ENCODE assay signal across 27 cellular contexts in genomic region chr7:148299335-148299734, GRCh38.
A peak's percentile ranks its signal among the peaks of the same experiment; 100 is the strongest.
DNase-seq lines count a peak whose midpoint lies in the region; ATAC-seq and TF ChIP-seq lines count a peak whose summit lies in the region.
"Had no signal": no experiment of that assay in that cellular context is flagged by ENCODE, and none has a peak within 500 bp of the region (broad histone marks: within the 10 kb centered on the region; RNA-seq: fewer than 3 reads in every experiment).

No MANE protein-coding gene starts in this region.

- H2AFZ ChIP-seq in GM23338 (peak overlapping the region; percentile 89; the same call in 1 of the 2 replicates), neuronal stem cell (ENCODE audit: low read length) (no peak overlapping the region)

- no peak overlapping the region for H2BK120ac ChIP-seq in neuronal stem cell (ENCODE audit: low read depth, low read length)

- no peak overlapping the region for H3K14ac ChIP-seq in neuronal stem cell (ENCODE audit: low read length)

- H3K9me3 ChIP-seq in neuronal stem cell (replicated peaks in 1 of 2; ENCODE audit: control insufficient read depth in 2 of 2, insufficient read depth in 1 of 2, low read depth in 1 of 2, low read length in 2 of 2) = no peaks in the 10 kb centered on the region
- H3K9me3 ChIP-seq: left lung, neutrophil, tibial artery had no signal

- no peaks in the 10 kb centered on the region for H3K79me1 ChIP-seq in neuronal stem cell (ENCODE audit: low read depth, low read length)

- no peak overlapping the region for H3K9ac ChIP-seq in neuronal stem cell (ENCODE audit: low read depth, low read length, poor library complexity)

- no peak overlapping the region for H3K4ac ChIP-seq in neuronal stem cell (ENCODE audit: low read length)

- H3K36me3 ChIP-seq in GM23338 (ENCODE audit: insufficient read depth) = no peaks in the 10 kb centered on the region
- no peaks in the 10 kb centered on the region for H3K36me3 ChIP-seq in neuronal stem cell (replicated peaks in 1 of 2; ENCODE audit: control insufficient read depth in 2 of 2, insufficient read depth in 2 of 2, low read length in 2 of 2)
- H3K36me3 ChIP-seq: left lung, neutrophil, tibial artery had no signal

- no peaks in the 10 kb centered on the region for H3K79me2 ChIP-seq in GM23338 (replicated peaks; ENCODE audit: insufficient read depth)

- H3K4me3 ChIP-seq in GM23338 (no peak overlapping the region), neuronal stem cell (ENCODE audit: low read length in 2 of 2) (no peak overlapping the region)
- H3K4me3 ChIP-seq: GM12878, left lung, tibial artery had no signal

- DNase-seq in GM23338 (ENCODE audit: low spot score) (no peak), SW480 (ENCODE audit: low spot score) (peak; percentile 35), kidney glomerular epithelial cell (lab: John Stamatoyannopoulos, UW) (peak; percentile 47), neuronal stem cell (ENCODE audit: low spot score) (no peak), NCI-H446 (lab: John Stamatoyannopoulos, UW) (no peak), NCI-H187 (lab: John Stamatoyannopoulos, UW) (no peak)
- no peak for DNase-seq in natural killer cell treated with Interleukin-12 subunit alpha and Interleukin-12 subunit beta and Interleukin-15 and Interleukin-18, amount 100 ng/mL, for 72 hours (ENCODE audit: low spot score)
- DNase-seq: activated CD4-positive, alpha-beta T cell treated with anti-CD3 and anti-CD28 coated beads for 4 hours; AML-193; CD4-positive, alpha-beta memory T cell; DMS153; H7; left lung; NCI-H2029 treated with DMSO at 0.1 percent for 48 hours; NCI-H345; NCI-H748 treated with DMSO at 0.1 percent for 48 hours; SHP77 treated with DMSO at 0.1 percent for 48 hours; stimulated activated CD4-positive, alpha-beta T cell treated with anti-CD3 and anti-CD28 coated beads, Interleukin-4, amount 100 ng/mL, for 24 hours; T-helper 9 cell; tibial artery had no signal

- H2BK15ac ChIP-seq in neuronal stem cell (ENCODE audit: low read length) = no peak overlapping the region

- peak overlapping the region; percentile 19 for H2AK5ac ChIP-seq in neuronal stem cell (ENCODE audit: low read depth, low read length)

- H4K91ac ChIP-seq in neuronal stem cell (ENCODE audit: low read depth, low read length, poor library complexity) = no peak overlapping the region

- H3K18ac ChIP-seq in neuronal stem cell (ENCODE audit: low read length) = peak overlapping the region; percentile 35

- TF ChIP-seq CTCF in GM23338 (conservative IDR thresholded peaks at IDR 0.05; ENCODE audit: low read depth in 2 of 2) = no peak

- H4K8ac ChIP-seq in neuronal stem cell (ENCODE audit: low read depth, low read length) = no peak overlapping the region

- H3K27ac ChIP-seq in GM23338 (ENCODE audit: low read depth) (peak overlapping the region; percentile 5; the same call in 1 of the 2 replicates), neuronal stem cell (replicated peaks; ENCODE audit: low read length) (no peak overlapping the region)
- H3K27ac ChIP-seq: HL-60, left lung, neutrophil, tibial artery, VCaP had no signal

- H3K9me2 ChIP-seq in GM23338 (ENCODE audit: insufficient read depth) = peaks cover 11% of the 10 kb centered on the region

- no peak overlapping the region for H3K23ac ChIP-seq in neuronal stem cell (ENCODE audit: low read depth, low read length, poor library complexity)

- H3K27ac Mint-ChIP-seq in GM23338 = no peak overlapping the region
- no peak overlapping the region for H3K27ac Mint-ChIP-seq in natural killer cell treated with Interleukin-12 subunit alpha and Interleukin-12 subunit beta and Interleukin-15 and Interleukin-18, amount 100 ng/mL, for 72 hours
- H3K27ac Mint-ChIP-seq: activated naive CD4-positive, alpha-beta T cell treated with anti-CD3 and anti-CD28 coated beads, Interleukin-2, amount 50 U/mL, for 24 hours; activated T-helper 2 cell treated with anti-CD3 and anti-CD28 coated beads, Interferon-gamma antibody, Interleukin-2, Interleukin-4, amounts not matched to agents 10 μg/mL and 5 μg/mL and 100 μg/mL, durations not matched to agents 14 hours and 24 hours and 36 hours; CD4-positive, alpha-beta memory T cell had no signal

- H3F3A ChIP-seq in GM23338 (replicated peaks; ENCODE audit: low read depth) = no peaks in the 10 kb centered on the region

- H4K20me1 ChIP-seq in GM23338 (replicated peaks; ENCODE audit: insufficient read depth) = no peaks in the 10 kb centered on the region

- no peak overlapping the region for H2BK12ac ChIP-seq in neuronal stem cell (ENCODE audit: low read length)

- H2BK5ac ChIP-seq in neuronal stem cell (ENCODE audit: low read length) = no peak overlapping the region

- peaks cover 26% of the 10 kb centered on the region for H3K4me1 ChIP-seq in GM23338 (ENCODE audit: insufficient read depth)
- peaks cover 0 to under 1% of the 10 kb centered on the region in 2 donors for H3K4me1 ChIP-seq in neuronal stem cell (ENCODE audit: control insufficient read depth in 2 of 2, insufficient read depth in 1 of 2, low read depth in 1 of 2, low read length in 2 of 2)
- H3K4me1 ChIP-seq: left lung had no signal

- WGBS in neuronal stem cell (ENCODE audit: extremely low coverage in 2 of 2, insufficient read length in 2 of 2, insufficient replicate concordance in 1 of 2), 2 donors = no CpG with 5 or more reads among the region's 8 CpGs

- no peaks in the 10 kb centered on the region for H3K27me3 ChIP-seq in GM23338 (ENCODE audit: insufficient read depth)
- no peaks in the 10 kb centered on the region for H3K27me3 ChIP-seq in neuronal stem cell (ENCODE audit: control insufficient read depth in 3 of 3, insufficient read depth in 3 of 3, low read depth in 1 of 3, low read length in 3 of 3)
- H3K27me3 ChIP-seq: left lung, neutrophil, tibial artery had no signal

- H3K4me2 ChIP-seq in GM23338 = no peak overlapping the region; the same call in 1 of the 2 replicates
- no peak overlapping the region for H3K4me2 ChIP-seq in neuronal stem cell (ENCODE audit: insufficient read depth, low read length, poor library complexity, severe bottlenecking)

- peaks cover 2% of the 10 kb centered on the region; the same call in 1 of the 3 replicates for H3K36me3 Mint-ChIP-seq in GM23338 (ENCODE audit: low read depth)
- no peaks in the 10 kb centered on the region for H3K36me3 Mint-ChIP-seq in natural killer cell treated with Interleukin-12 subunit alpha and Interleukin-12 subunit beta and Interleukin-15 and Interleukin-18, amount 100 ng/mL, for 72 hours
- H3K36me3 Mint-ChIP-seq: activated naive CD4-positive, alpha-beta T cell treated with anti-CD3 and anti-CD28 coated beads, Interleukin-2, amount 50 U/mL, for 24 hours; CD4-positive, alpha-beta memory T cell had no signal

- peaks cover 18% of the 10 kb centered on the region; the same call in 2 of the 3 replicates for H3K4me1 Mint-ChIP-seq in GM23338
- H3K4me1 Mint-ChIP-seq in natural killer cell treated with Interleukin-12 subunit alpha and Interleukin-12 subunit beta and Interleukin-15 and Interleukin-18, amount 100 ng/mL, for 72 hours (ENCODE audit: low read depth in 2 of 2) = peaks cover 0 to 4% of the 10 kb centered on the region in 2 donors

- no peak overlapping the region for H3K4me3 Mint-ChIP-seq in GM23338
- no peak overlapping the region for H3K4me3 Mint-ChIP-seq in natural killer cell treated with Interleukin-12 subunit alpha and Interleukin-12 subunit beta and Interleukin-15 and Interleukin-18, amount 100 ng/mL, for 72 hours
- H3K4me3 Mint-ChIP-seq: activated naive CD4-positive, alpha-beta T cell treated with anti-CD3 and anti-CD28 coated beads, Interleukin-2, amount 50 U/mL, for 24 hours; CD4-positive, alpha-beta memory T cell had no signal

- peaks cover 2% of the 10 kb centered on the region for H3K27me3 Mint-ChIP-seq in GM23338 (ENCODE audit: insufficient read depth, low read depth, poor library complexity)
- H3K27me3 Mint-ChIP-seq in natural killer cell treated with Interleukin-12 subunit alpha and Interleukin-12 subunit beta and Interleukin-15 and Interleukin-18, amount 100 ng/mL, for 72 hours = peaks cover 2 to 8% of the 10 kb centered on the region in 2 donors
- H3K27me3 Mint-ChIP-seq: activated naive CD4-positive, alpha-beta T cell treated with anti-CD3 and anti-CD28 coated beads, Interleukin-2, amount 50 U/mL, for 24 hours; CD4-positive, alpha-beta memory T cell had no signal

- ATAC-seq in GM23338 = no peak
- no peak for ATAC-seq in GM18909 (IDR thresholded peaks at IDR 0.05; ENCODE audit: poor library complexity, unreplicated experiment)
- no peak for ATAC-seq in natural killer cell treated with Interleukin-12 subunit alpha and Interleukin-12 subunit beta and Interleukin-15 and Interleukin-18, amount 100 ng/mL, for 72 hours
- ATAC-seq: GM12878, left lung had no signal

- H3K9me3 Mint-ChIP-seq in GM23338 = no peaks in the 10 kb centered on the region; the same call in 2 of the 3 replicates
- no peaks in the 10 kb centered on the region for H3K9me3 Mint-ChIP-seq in natural killer cell treated with Interleukin-12 subunit alpha and Interleukin-12 subunit beta and Interleukin-15 and Interleukin-18, amount 100 ng/mL, for 72 hours
- H3K9me3 Mint-ChIP-seq: activated naive CD4-positive, alpha-beta T cell treated with anti-CD3 and anti-CD28 coated beads, Interleukin-2, amount 50 U/mL, for 24 hours; activated T-helper 2 cell treated with anti-CD3 and anti-CD28 coated beads, Interferon-gamma antibody, Interleukin-2, Interleukin-4, amounts not matched to agents 10 μg/mL and 5 μg/mL and 100 μg/mL, durations not matched to agents 14 hours and 24 hours and 36 hours; CD4-positive, alpha-beta memory T cell had no signal

TF ChIP-seq in GM23338, 12 proteins besides CTCF, POLR2A, EP300 and RAD21 (continues in another document):
- no peak for TF ChIP-seq POLR2AphosphoS5 (IDR thresholded peaks at IDR 0.05; ENCODE audit: low read depth)
- TF ChIP-seq ZNF114 (CRISPR knock-in tag; IDR thresholded peaks at IDR 0.05) = no peak
- no peak for TF ChIP-seq STAT1 (IDR thresholded peaks at IDR 0.05; ENCODE audit: unreplicated experiment)
- no peak for TF ChIP-seq ETS1 (IDR thresholded peaks at IDR 0.05)
- no peak for TF ChIP-seq EZH2 (IDR thresholded peaks at IDR 0.05; ENCODE audit: low read depth, unreplicated experiment)

Comparison
In these comparisons a context has a peak if more than half of its experiments do, and no peak if none do; other contexts are left out.
1. DNase-seq: peak in SW480 (single experiment) and kidney glomerular epithelial cell (single experiment); none in GM23338 (single experiment), neuronal stem cell (single experiment), NCI-H446 (0 of 2), NCI-H187 (0 of 2) and natural killer cell treated with Interleukin-12 subunit alpha and Interleukin-12 subunit beta and Interleukin-15 and Interleukin-18, amount 100 ng/mL, for 72 hours (single experiment).